In the genomic region with DNA sequence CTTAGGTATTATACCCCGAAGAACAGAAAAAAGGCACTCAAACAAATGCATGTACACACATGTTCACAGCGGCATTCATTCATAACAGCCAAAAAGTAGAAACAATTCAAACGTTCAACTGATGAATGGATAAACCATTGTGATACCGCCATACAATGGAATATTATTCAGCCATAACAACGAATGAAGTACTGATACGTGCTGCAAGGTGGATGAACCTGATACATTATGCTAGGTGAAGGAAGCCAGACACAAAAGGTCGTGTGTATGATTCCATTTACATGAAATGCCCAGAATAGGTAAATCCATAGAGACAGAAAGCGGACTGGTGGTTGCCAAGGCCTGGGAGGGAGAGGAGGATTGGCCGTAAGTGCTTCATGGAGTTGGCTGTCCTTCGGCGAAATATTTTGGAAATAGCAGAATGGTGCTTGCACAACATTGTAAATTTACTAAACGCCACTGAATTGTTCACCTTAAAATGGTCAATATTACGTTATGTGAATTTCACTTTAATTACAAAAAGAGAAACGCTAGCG, we compare ENCODE assay signal across 8 cellular contexts.
DNase-seq lines count a peak whose midpoint lies in the region; TF ChIP-seq lines count a peak whose summit lies in the region.

No MANE protein-coding gene starts in this region.

- H3K4me3 Mint-ChIP-seq in HFFc6, result peak overlapping the region; percentile 100

- WGBS in lower leg skin, 2 donors, result 13 to 20% methylated on average over 15 of the region's 15 CpGs
- 28 to 38% methylated on average over 12 to 15 of the region's 15 CpGs for WGBS in transverse colon (ENCODE audit: low coverage in 1 of 2), 2 donors

- in situ Hi-C loops in transverse colon (cut with MboI; ENCODE audit: low pct_ligation_motif_present in 1 of 4, low pct_unique_long_range_greater_than_20kb in 1 of 4, low sequenced_read_pairs in 3 of 4), result loop anchor here in 3 of 4 donors (25.0 kb wide), 1 partner anchor 584 kb away; a partner anchor contains a TSS

- intact Hi-C loops in lower leg skin (cut with DNase I; ENCODE audit: low total_unique reads) (no loop called here), transverse colon (cut with DNase I; ENCODE audit: low total_unique reads) (no loop called here)

- peaks cover 1% of the 10 kb centered on the region for H3K27me3 Mint-ChIP-seq in HFFc6 (ENCODE audit: insufficient read depth)

- H3K36me3 ChIP-seq in transverse colon, result peaks cover 0 to 10% (median 0%) of the 10 kb centered on the region in 4 donors

- peak overlapping the region; percentile 90 to 92 for H3K4me3 ChIP-seq in cardiac fibroblast (replicated peaks in 1 of 2; ENCODE audit: low read depth in 2 of 2, low read length in 2 of 2)
- H3K4me3 ChIP-seq in lower leg skin (ENCODE audit: low read depth, poor library complexity, severe bottlenecking), result peak overlapping the region; percentile 57
- peak overlapping the region; percentile 58 to 91 (median 82) for H3K4me3 ChIP-seq in transverse colon

- peak overlapping the region; percentile 91 for H3K27ac Mint-ChIP-seq in HFFc6

- peak overlapping the region; percentile 83 to 97 (median 92) for H3K27ac ChIP-seq in transverse colon

- peaks cover 31% of the 10 kb centered on the region for H3K4me1 Mint-ChIP-seq in HFFc6 (ENCODE audit: low read depth)

- TF ChIP-seq EP300 in transverse colon (IDR thresholded peaks at IDR 0.05; ENCODE audit: low read depth), result no peak

- TF ChIP-seq POLR2A in lower leg skin (IDR thresholded peaks at IDR 0.05), result no peak
- TF ChIP-seq POLR2A in transverse colon (IDR thresholded peaks at IDR 0.05), result no peak

- H3K4me1 ChIP-seq in transverse colon, result peaks cover 12 to 25% (median 19%) of the 10 kb centered on the region in 4 donors

- H3K9me3 ChIP-seq in transverse colon, result no peaks in the 10 kb centered on the region

- TF ChIP-seq CTCF in HFFc6 (IDR thresholded peaks at IDR 0.05) (no peak), cardiac fibroblast (IDR thresholded peaks at IDR 0.05; ENCODE audit: low read depth, low read length) (no peak), lower leg skin (IDR thresholded peaks at IDR 0.05) (no peak), transverse colon (IDR thresholded peaks at IDR 0.05) (no peak)

- no peaks in the 10 kb centered on the region for H3K27me3 ChIP-seq in transverse colon

- H3K9me3 Mint-ChIP-seq in HFFc6, result no peaks in the 10 kb centered on the region; the same call in 1 of the 2 replicates

- H3K36me3 Mint-ChIP-seq in HFFc6 (ENCODE audit: low read depth), result peaks cover 30% of the 10 kb centered on the region

- DNase-seq in NOMO-1 (lab: John Stamatoyannopoulos, UW; ENCODE audit: unreplicated experiment in 2 of 2) (peak; percentile 31 to 55), NOMO-1 treated with dmso at 0.1 percent for 144 hours (lab: John Stamatoyannopoulos, UW; ENCODE audit: unreplicated experiment) (no peak), HFFc6 (no peak), NCI-H2171 (lab: John Stamatoyannopoulos, UW) (peak; percentile 15), cardiac fibroblast (ENCODE audit: low read depth in 2 of 2) (no peak), lower leg skin (ENCODE audit: low spot score in 2 of 2) (no peak), transverse colon (peak; percentile 14), GM19240 (ENCODE audit: insufficient read length, low spot score) (no peak)

Comparison
In these comparisons a context has a peak if more than half of its experiments do, and no peak if none do; other contexts are left out.
1. DNase-seq: peak in NOMO-1 (2 of 2), NCI-H2171 (single experiment) and transverse colon (single experiment); none in NOMO-1 treated with dmso at 0.1 percent for 144 hours (single experiment), HFFc6 (single experiment), cardiac fibroblast (0 of 2), lower leg skin (0 of 2) and GM19240 (single experiment).
2. Peak in every context shown above with its lines, with median percentiles within 50 percentile points of each other: H3K4me3 ChIP-seq.